In genomic region chr17:70111201-70111600, GRCh38 we compare ENCODE assay signal across 2 cellular contexts.
A peak's percentile ranks its signal among the peaks of the same experiment; 100 is the strongest.
TF ChIP-seq lines count a peak whose summit lies in the region.

No MANE protein-coding gene starts in this region.

TF ChIP-seq in GM12891, 5 proteins besides CTCF, POLR2A, EP300 and RAD21 (continued from another document):
- TF ChIP-seq SPI1 (IDR thresholded peaks at IDR 0.05; ENCODE audit: low read depth, low read length), result peak; percentile 56
TF ChIP-seq in GM12891: peak in this region for 1.

TF ChIP-seq in GM12878, 131 proteins besides CTCF, POLR2A, EP300 and RAD21:
- TF ChIP-seq SPI1 (IDR thresholded peaks at IDR 0.05; ENCODE audit: borderline replicate concordance, insufficient read depth, low read depth, low read length) (peak; percentile 30; the same call in 1 of the 2 replicates), EGR1 (IDR thresholded peaks at IDR 0.05; ENCODE audit: borderline replicate concordance in 1 of 2, low read depth in 2 of 2, low read length in 2 of 2) (no peak), BCL3 (IDR thresholded peaks at IDR 0.05; ENCODE audit: borderline replicate concordance, insufficient read depth, low read depth, low read length, poor library complexity, severe bottlenecking) (no peak), RCOR1 (conservative IDR thresholded peaks at IDR 0.05; ENCODE audit: low read depth, low read length) (no peak)
